ENCODE assay signal across 16 cellular contexts in genomic region chr18:7735194-7735593, GRCh38.
DNase-seq lines count a peak whose midpoint lies in the region; ATAC-seq, FAIRE-seq and TF ChIP-seq lines count a peak whose summit lies in the region.
"Had no signal": no experiment of that assay in that cellular context is flagged by ENCODE, and none has a peak within 500 bp of the region (broad histone marks: within the 10 kb centered on the region; RNA-seq: fewer than 3 reads in every experiment).

No MANE protein-coding gene starts in this region.

- no peak for TF ChIP-seq RAD21 in HepG2 (CRISPR knock-in tag; IDR thresholded peaks at IDR 0.05)

- POLR2A ChIA-PET in HepG2 (lab: Yijun Ruan, JAX) = no interaction called here

- H3K9ac ChIP-seq in HepG2 (ENCODE audit: insufficient read depth, low read depth, low read length) = no peak overlapping the region

- CTCF ChIA-PET in HepG2 (lab: Yijun Ruan, JAX; ENCODE audit: low intra/inter-chr PET ratio, low total read pairs) = no interaction called here

- ATAC-seq in HepG2 = no peak
- ATAC-seq in HG03571 (IDR thresholded peaks at IDR 0.05; ENCODE audit: unreplicated experiment) = no peak
- no peak for ATAC-seq in HG02885 (IDR thresholded peaks at IDR 0.05; ENCODE audit: poor library complexity, unreplicated experiment)

- H3K27me3 ChIP-seq in brain microvascular endothelial cell (replicated peaks) (no peaks in the 10 kb centered on the region), HepG2 (ENCODE audit: control insufficient read depth in 1 of 2, insufficient read depth in 2 of 2, low read length in 2 of 2) (no peaks in the 10 kb centered on the region)
- H3K27me3 ChIP-seq: esophagus squamous epithelium, tibial artery had no signal

- H3K4me2 ChIP-seq in HepG2 (ENCODE audit: low read depth, low read length) = no peak overlapping the region

- H3K79me2 ChIP-seq in HepG2 (ENCODE audit: insufficient read depth, low read length) = peaks cover 2% of the 10 kb centered on the region

- no peak for TF ChIP-seq POLR2A in HepG2 (IDR thresholded peaks at IDR 0.05; ENCODE audit: insufficient read depth in 1 of 2, low read depth in 2 of 2, low read length in 2 of 2)

- H3K4me1 Mint-ChIP-seq in glutamatergic neuron (ENCODE audit: low read depth, unreplicated experiment) = no peaks in the 10 kb centered on the region
- H3K4me1 Mint-ChIP-seq: central memory CD8-positive, alpha-beta T cell had no signal

- no peak for DNase-seq in HFF-Myc (ENCODE audit: extremely low read depth, low read depth)
- DNase-seq in brain microvascular endothelial cell = no peak
- no peak for DNase-seq in HepG2 (ENCODE audit: low spot score)
- no peak for DNase-seq in glutamatergic neuron
- DNase-seq in activated CD4-positive, alpha-beta T cell treated with anti-CD3 and anti-CD28 coated beads for 4 hours = no peak
- DNase-seq: activated gamma-delta T cell, DMS79, esophagus squamous epithelium, NCI-H1930, NCI-H82, SHP77 treated with DMSO at 0.1 percent for 48 hours, tibial artery had no signal

- no peaks in the 10 kb centered on the region for H3K36me3 Mint-ChIP-seq in glutamatergic neuron (ENCODE audit: unreplicated experiment)

- H3K4me1 ChIP-seq in HepG2 (ENCODE audit: insufficient read depth, low read length) = peaks cover 34% of the 10 kb centered on the region
- H3K4me1 ChIP-seq: esophagus squamous epithelium had no signal

- peak; percentile 34 for FAIRE-seq in HepG2 (lab: Jason Lieb, UNC)

- in situ Hi-C loops in brain microvascular endothelial cell (cut with HindIII; ENCODE audit: low pct_ligation_motif_present, low sequenced_read_pairs) = no loop called here
- in situ Hi-C loops in HepG2 (cut with HindIII; ENCODE audit: extremely low pct_ligation_motif_present, low pct_unique_long_range_greater_than_20kb) = no loop called here

- TF ChIP-seq CTCF in 22Rv1 (IDR thresholded peaks at IDR 0.05) (peak; percentile 25; the same call in 1 of the 2 replicates), HFF-Myc (IDR thresholded peaks at IDR 0.05; ENCODE audit: low read depth, low read length, missing control alignments) (peak; percentile 55), brain microvascular endothelial cell (IDR thresholded peaks at IDR 0.05; ENCODE audit: low read depth, low read length, missing control alignments) (peak; percentile 57), HepG2 (CRISPR knock-in tag; IDR thresholded peaks at IDR 0.05) (peak; percentile 49), glutamatergic neuron (IDR thresholded peaks at IDR 0.05; ENCODE audit: partially characterized antibody, unreplicated experiment) (no peak)

- no peak overlapping the region for H3K27ac Mint-ChIP-seq in glutamatergic neuron (ENCODE audit: unreplicated experiment)

- intact Hi-C loops in HepG2 (cut with micrococcal nuclease; ENCODE audit: unreplicated experiment) = no loop called here

- BruUV-seq in HepG2 (replicated peaks; lab: Mats Ljungman, UMichigan) = no TSS peak

- TF ChIP-seq EP300 in HepG2 (IDR thresholded peaks at IDR 0.05; ENCODE audit: low read depth in 2 of 2, low read length in 2 of 2) = no peak
- TF ChIP-seq EP300 in HepG2 (CRISPR knock-in tag; IDR thresholded peaks at IDR 0.05; ENCODE audit: borderline replicate concordance) = no peak

- no peaks in the 10 kb centered on the region for H3K9me3 ChIP-seq in HepG2 (ENCODE audit: low read length)
- H3K9me3 ChIP-seq: esophagus squamous epithelium, tibial artery had no signal

- no peaks in the 10 kb centered on the region for H3K36me3 ChIP-seq in brain microvascular endothelial cell (replicated peaks)
- H3K36me3 ChIP-seq in HepG2 (replicated peaks in 1 of 2; ENCODE audit: control insufficient read depth in 1 of 2, insufficient read depth in 2 of 2, low read length in 2 of 2) = no peaks in the 10 kb centered on the region; a peak in 1 of 5 replicates
- H3K36me3 ChIP-seq: esophagus squamous epithelium, tibial artery had no signal

- H3K4me3 ChIP-seq in HFF-Myc (replicated peaks; ENCODE audit: low read depth, low read length) (no peak overlapping the region), brain microvascular endothelial cell (ENCODE audit: low read depth, low read length) (no peak overlapping the region), HepG2 (replicated peaks in 1 of 3; ENCODE audit: insufficient read depth in 1 of 3, low read depth in 2 of 3, low read length in 3 of 3) (no peak overlapping the region)
- H3K4me3 ChIP-seq: esophagus squamous epithelium, tibial artery had no signal

- H4K20me1 ChIP-seq in HepG2 (ENCODE audit: insufficient read depth, low read length) = no peaks in the 10 kb centered on the region

- no peak overlapping the region for H2AFZ ChIP-seq in HepG2 (ENCODE audit: low read length)

- 92% methylated on average over 4 of the region's 4 CpGs for WGBS in HepG2 (ENCODE audit: low lambda C conversion rate)

- H3K9me3 Mint-ChIP-seq in glutamatergic neuron (ENCODE audit: unreplicated experiment) = no peaks in the 10 kb centered on the region
- H3K9me3 Mint-ChIP-seq: central memory CD8-positive, alpha-beta T cell had no signal

- H3K4me3 Mint-ChIP-seq in glutamatergic neuron (ENCODE audit: unreplicated experiment) = no peak overlapping the region
- H3K4me3 Mint-ChIP-seq: central memory CD8-positive, alpha-beta T cell had no signal

- no peaks in the 10 kb centered on the region for H3K27me3 Mint-ChIP-seq in glutamatergic neuron (ENCODE audit: unreplicated experiment)
- H3K27me3 Mint-ChIP-seq: central memory CD8-positive, alpha-beta T cell had no signal

- H3K27ac ChIP-seq in 22Rv1 (no peak overlapping the region), brain microvascular endothelial cell (no peak overlapping the region), HepG2 (ENCODE audit: extremely low read length, insufficient read depth, low read length) (no peak overlapping the region)
- H3K27ac ChIP-seq: esophagus squamous epithelium, tibial artery had no signal

TF ChIP-seq in HepG2, 621 proteins besides CTCF, POLR2A, EP300 and RAD21:
- TF ChIP-seq FOXA1 (IDR thresholded peaks at IDR 0.05) (no peak), FOXA1 (CRISPR knock-in tag; IDR thresholded peaks at IDR 0.05) (0 out of 2 replicates have a peak, but pooled peaks have one; percentile 12), FOXP1 (IDR thresholded peaks at IDR 0.05) (no peak), FOXP1 (CRISPR knock-in tag; IDR thresholded peaks at IDR 0.05) (0 out of 2 replicates have a peak, but pooled peaks have one; percentile 11), TEAD3 (CRISPR knock-in tag; optimal IDR thresholded peaks at IDR 0.05; ENCODE audit: borderline replicate concordance) (peak; percentile 46), FOXP4 (CRISPR knock-in tag; IDR thresholded peaks at IDR 0.05) (peak; percentile 36; the same call in 1 of the 2 replicates), STAG1 (CRISPR knock-in tag; IDR thresholded peaks at IDR 0.05) (peak; percentile 45), PBX3 (CRISPR knock-in tag; IDR thresholded peaks at IDR 0.05; ENCODE audit: borderline replicate concordance) (no peak), ZBTB3 (CRISPR knock-in tag; IDR thresholded peaks at IDR 0.05; ENCODE audit: borderline replicate concordance, low read depth) (no peak), GATAD2A (CRISPR knock-in tag; IDR thresholded peaks at IDR 0.05) (peak; percentile 17; the same call in 1 of the 2 replicates)
